10 cellular contexts compared by ENCODE assay signal in the genomic region with DNA sequence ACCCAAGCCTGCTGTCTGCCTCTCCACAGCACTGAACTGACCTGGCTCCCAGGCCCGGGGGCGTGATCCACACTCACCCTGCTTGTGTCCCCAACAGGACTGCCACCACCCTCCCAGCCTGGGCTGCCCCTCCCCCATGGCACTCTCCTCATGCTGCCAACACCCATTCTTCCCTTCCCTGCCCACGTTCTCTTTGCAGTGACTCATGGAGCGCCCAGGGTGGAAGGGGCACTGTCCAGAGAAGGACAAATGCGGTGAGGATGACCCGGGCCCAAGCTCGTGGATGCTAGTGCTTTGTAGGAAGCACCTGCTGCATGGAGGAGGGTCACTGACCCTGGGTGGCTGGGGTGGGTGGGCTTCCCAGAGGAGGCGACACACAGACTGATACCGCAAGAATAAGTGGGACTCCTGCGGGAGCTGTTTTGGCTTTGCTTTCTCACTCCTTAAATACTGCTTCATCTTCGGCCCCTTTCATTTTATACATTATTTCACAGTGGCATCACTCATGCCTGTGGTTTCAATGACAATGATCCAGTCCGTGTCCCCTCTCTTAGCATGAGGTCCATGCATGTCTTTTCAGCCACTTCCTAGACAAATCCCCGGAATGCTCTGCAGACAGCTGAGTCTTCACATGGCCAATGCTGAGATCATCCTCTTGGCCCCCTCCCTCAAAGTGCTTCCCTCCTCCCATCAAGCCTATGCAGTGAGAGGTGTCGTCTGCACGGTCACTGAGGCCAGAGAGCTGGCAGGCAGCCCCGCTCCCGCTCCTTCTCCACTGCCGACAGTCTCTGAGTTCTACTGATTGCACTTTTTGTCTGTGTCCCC. TPM values are rescaled to one million over a fixed set of nuclear protein-coding genes. Genes with fewer than 3 reads are reported as not detected.
A peak's percentile ranks its signal among the peaks of the same experiment; 100 is the strongest.
DNase-seq lines count a peak whose midpoint lies in the region; ATAC-seq and TF ChIP-seq lines count a peak whose summit lies in the region.
"Had no signal": no experiment of that assay in that cellular context is flagged by ENCODE, and none has a peak within 500 bp of the region (broad histone marks: within the 10 kb centered on the region; RNA-seq: fewer than 3 reads in every experiment).

No MANE protein-coding gene starts in this region.

- H3K27ac ChIP-seq in lower lobe of right lung (peak overlapping the region; percentile 71), Karpas-422 (ENCODE audit: low read length) (no peak overlapping the region)

- no peak overlapping the region for H3K4me2 ChIP-seq in Karpas-422 (ENCODE audit: low read depth, low read length, poor library complexity, severe bottlenecking)

- H3K9me2 ChIP-seq in Karpas-422 (replicated peaks; ENCODE audit: insufficient read depth, low read length): no peaks in the 10 kb centered on the region

- no peak overlapping the region for H3K4me3 ChIP-seq in lower lobe of right lung
- H3K4me3 ChIP-seq in Karpas-422 (ENCODE audit: low read length): no peak overlapping the region

- intact Hi-C loops in lower lobe of right lung (cut with DNase I): no loop called here

- no peaks in the 10 kb centered on the region for H3K27me3 ChIP-seq in lower lobe of right lung (ENCODE audit: low read depth)
- no peaks in the 10 kb centered on the region for H3K27me3 ChIP-seq in Karpas-422 (ENCODE audit: low read length)

- no peak for TF ChIP-seq CTCF in lower lobe of right lung (IDR thresholded peaks at IDR 0.05)

- H3K4me1 ChIP-seq in lower lobe of right lung (peaks cover 26% of the 10 kb centered on the region), Karpas-422 (ENCODE audit: low read length) (no peaks in the 10 kb centered on the region)

- no peak overlapping the region for H2AFZ ChIP-seq in Karpas-422 (ENCODE audit: low read length)

- no peaks in the 10 kb centered on the region for H3K79me2 ChIP-seq in Karpas-422 (ENCODE audit: low read length)

- no peak overlapping the region for H3K9ac ChIP-seq in Karpas-422 (ENCODE audit: low read length)

- H3K36me3 ChIP-seq in lower lobe of right lung: no peaks in the 10 kb centered on the region
- no peaks in the 10 kb centered on the region for H3K36me3 ChIP-seq in Karpas-422 (ENCODE audit: insufficient read depth, low read length)

- peak; percentile 40 for ATAC-seq in SK-N-SH treated with all-trans-retinoic acid at 6 μM for 48 hours
- ATAC-seq in lower lobe of right lung: peak; percentile 27 to 46

- DNase-seq in stimulated activated CD4-positive, alpha-beta T cell treated with anti-CD3 and anti-CD28 coated beads, Interleukin-15, amount 100 ng/mL, for 24 hours: peak; percentile 48
- no peak for DNase-seq in stimulated activated CD4-positive, alpha-beta T cell treated with anti-CD3 and anti-CD28 coated beads, Interleukin-4, amount 100 ng/mL, for 1 hour
- peak; percentile 55 for DNase-seq in lower lobe of right lung
- no peak for DNase-seq in SIG-M5 (lab: John Stamatoyannopoulos, UW)
- DNase-seq in Karpas-422: no peak
- no peak for DNase-seq in HuH-7.5 (ENCODE audit: low spot score)
- no peak for DNase-seq in D341Med (ENCODE audit: low spot score)
- DNase-seq: DMS153, GOT3 had no signal

- H3K9me3 ChIP-seq in lower lobe of right lung (no peaks in the 10 kb centered on the region), Karpas-422 (ENCODE audit: low read length) (no peaks in the 10 kb centered on the region)

- no peaks in the 10 kb centered on the region for H4K20me1 ChIP-seq in Karpas-422 (ENCODE audit: insufficient read depth, low read depth, low read length)

TF ChIP-seq in SK-N-SH treated with all-trans-retinoic acid at 6 μM for 48 hours, 23 proteins besides CTCF, POLR2A, EP300 and RAD21:
- TF ChIP-seq ZNF565 (CRISPR knock-in tag; conservative IDR thresholded peaks at IDR 0.05; ENCODE audit: low read depth) (no peak), TOX (CRISPR knock-in tag; IDR thresholded peaks at IDR 0.05; ENCODE audit: borderline replicate concordance) (no peak), OSR1 (CRISPR knock-in tag; IDR thresholded peaks at IDR 0.05) (no peak), ZC3H10 (CRISPR knock-in tag; IDR thresholded peaks at IDR 0.05) (no peak)
- TF ChIP-seq, protein P1, sequence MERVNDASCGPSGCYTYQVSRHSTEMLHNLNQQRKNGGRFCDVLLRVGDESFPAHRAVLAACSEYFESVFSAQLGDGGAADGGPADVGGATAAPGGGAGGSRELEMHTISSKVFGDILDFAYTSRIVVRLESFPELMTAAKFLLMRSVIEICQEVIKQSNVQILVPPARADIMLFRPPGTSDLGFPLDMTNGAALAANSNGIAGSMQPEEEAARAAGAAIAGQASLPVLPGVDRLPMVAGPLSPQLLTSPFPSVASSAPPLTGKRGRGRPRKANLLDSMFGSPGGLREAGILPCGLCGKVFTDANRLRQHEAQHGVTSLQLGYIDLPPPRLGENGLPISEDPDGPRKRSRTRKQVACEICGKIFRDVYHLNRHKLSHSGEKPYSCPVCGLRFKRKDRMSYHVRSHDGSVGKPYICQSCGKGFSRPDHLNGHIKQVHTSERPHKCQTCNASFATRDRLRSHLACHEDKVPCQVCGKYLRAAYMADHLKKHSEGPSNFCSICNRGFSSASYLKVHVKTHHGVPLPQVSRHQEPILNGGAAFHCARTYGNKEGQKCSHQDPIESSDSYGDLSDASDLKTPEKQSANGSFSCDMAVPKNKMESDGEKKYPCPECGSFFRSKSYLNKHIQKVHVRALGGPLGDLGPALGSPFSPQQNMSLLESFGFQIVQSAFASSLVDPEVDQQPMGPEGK (CRISPR knock-in tag; IDR thresholded peaks at IDR 0.05; ENCODE audit: borderline replicate concordance): no peak
- TF ChIP-seq, protein P2, sequence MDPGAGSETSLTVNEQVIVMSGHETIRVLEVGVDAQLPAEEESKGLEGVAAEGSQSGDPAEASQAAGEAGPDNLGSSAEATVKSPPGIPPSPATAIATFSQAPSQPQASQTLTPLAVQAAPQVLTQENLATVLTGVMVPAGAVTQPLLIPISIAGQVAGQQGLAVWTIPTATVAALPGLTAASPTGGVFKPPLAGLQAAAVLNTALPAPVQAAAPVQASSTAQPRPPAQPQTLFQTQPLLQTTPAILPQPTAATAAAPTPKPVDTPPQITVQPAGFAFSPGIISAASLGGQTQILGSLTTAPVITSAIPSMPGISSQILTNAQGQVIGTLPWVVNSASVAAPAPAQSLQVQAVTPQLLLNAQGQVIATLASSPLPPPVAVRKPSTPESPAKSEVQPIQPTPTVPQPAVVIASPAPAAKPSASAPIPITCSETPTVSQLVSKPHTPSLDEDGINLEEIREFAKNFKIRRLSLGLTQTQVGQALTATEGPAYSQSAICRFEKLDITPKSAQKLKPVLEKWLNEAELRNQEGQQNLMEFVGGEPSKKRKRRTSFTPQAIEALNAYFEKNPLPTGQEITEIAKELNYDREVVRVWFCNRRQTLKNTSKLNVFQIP (CRISPR knock-in tag; IDR thresholded peaks at IDR 0.05; ENCODE audit: borderline replicate concordance, low read depth): no peak
- TF ChIP-seq, protein P3, sequence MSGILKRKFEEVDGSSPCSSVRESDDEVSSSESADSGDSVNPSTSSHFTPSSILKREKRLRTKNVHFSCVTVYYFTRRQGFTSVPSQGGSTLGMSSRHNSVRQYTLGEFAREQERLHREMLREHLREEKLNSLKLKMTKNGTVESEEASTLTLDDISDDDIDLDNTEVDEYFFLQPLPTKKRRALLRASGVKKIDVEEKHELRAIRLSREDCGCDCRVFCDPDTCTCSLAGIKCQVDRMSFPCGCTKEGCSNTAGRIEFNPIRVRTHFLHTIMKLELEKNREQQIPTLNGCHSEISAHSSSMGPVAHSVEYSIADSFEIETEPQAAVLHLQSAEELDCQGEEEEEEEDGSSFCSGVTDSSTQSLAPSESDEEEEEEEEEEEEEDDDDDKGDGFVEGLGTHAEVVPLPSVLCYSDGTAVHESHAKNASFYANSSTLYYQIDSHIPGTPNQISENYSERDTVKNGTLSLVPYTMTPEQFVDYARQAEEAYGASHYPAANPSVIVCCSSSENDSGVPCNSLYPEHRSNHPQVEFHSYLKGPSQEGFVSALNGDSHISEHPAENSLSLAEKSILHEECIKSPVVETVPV (CRISPR knock-in tag; IDR thresholded peaks at IDR 0.05): no peak

RNA-seq across cellular contexts. Expression of a gene that starts 17.6 kb away (rescaled TPM):
- total RNA-seq in lower lobe of right lung: 1.3 TPM
- 0.26 and 0.51 TPM in 2 replicates for total RNA-seq in Karpas-422 (2014; rRNA removed; shearing (Covaris generic); ENCODE audit: low replicate concordance)

Comparison
In these comparisons a context has a peak if more than half of its experiments do, and no peak if none do; other contexts are left out.
1. DNase-seq: peak in stimulated activated CD4-positive, alpha-beta T cell treated with anti-CD3 and anti-CD28 coated beads, Interleukin-15, amount 100 ng/mL, for 24 hours (single experiment) and lower lobe of right lung (single experiment); none in stimulated activated CD4-positive, alpha-beta T cell treated with anti-CD3 and anti-CD28 coated beads, Interleukin-4, amount 100 ng/mL, for 1 hour (single experiment), SIG-M5 (single experiment), Karpas-422 (single experiment), HuH-7.5 (single experiment) and D341Med (single experiment).